1 cellular context compared by ENCODE assay signal in genomic region chr15:101239724-101240136, GRCh38.
TF ChIP-seq lines count a peak whose summit lies in the region.

No MANE protein-coding gene starts in this region.

TF ChIP-seq in GM23338, 12 proteins besides CTCF, POLR2A, EP300 and RAD21 (continued from another document):
- TF ChIP-seq REST (IDR thresholded peaks at IDR 0.05; ENCODE audit: unreplicated experiment) (no peak), ETS1 (IDR thresholded peaks at IDR 0.05) (no peak), ZNF331 (CRISPR knock-in tag; IDR thresholded peaks at IDR 0.05; ENCODE audit: low read depth) (no peak), EZH2 (IDR thresholded peaks at IDR 0.05; ENCODE audit: low read depth, unreplicated experiment) (no peak), NANOG (IDR thresholded peaks at IDR 0.05; ENCODE audit: borderline replicate concordance) (no peak), ZNF114 (CRISPR knock-in tag; IDR thresholded peaks at IDR 0.05) (no peak), EZH2phosphoT487 (IDR thresholded peaks at IDR 0.05; ENCODE audit: unreplicated experiment) (no peak)
